8 cellular contexts compared by ENCODE assay signal in the genomic region with DNA sequence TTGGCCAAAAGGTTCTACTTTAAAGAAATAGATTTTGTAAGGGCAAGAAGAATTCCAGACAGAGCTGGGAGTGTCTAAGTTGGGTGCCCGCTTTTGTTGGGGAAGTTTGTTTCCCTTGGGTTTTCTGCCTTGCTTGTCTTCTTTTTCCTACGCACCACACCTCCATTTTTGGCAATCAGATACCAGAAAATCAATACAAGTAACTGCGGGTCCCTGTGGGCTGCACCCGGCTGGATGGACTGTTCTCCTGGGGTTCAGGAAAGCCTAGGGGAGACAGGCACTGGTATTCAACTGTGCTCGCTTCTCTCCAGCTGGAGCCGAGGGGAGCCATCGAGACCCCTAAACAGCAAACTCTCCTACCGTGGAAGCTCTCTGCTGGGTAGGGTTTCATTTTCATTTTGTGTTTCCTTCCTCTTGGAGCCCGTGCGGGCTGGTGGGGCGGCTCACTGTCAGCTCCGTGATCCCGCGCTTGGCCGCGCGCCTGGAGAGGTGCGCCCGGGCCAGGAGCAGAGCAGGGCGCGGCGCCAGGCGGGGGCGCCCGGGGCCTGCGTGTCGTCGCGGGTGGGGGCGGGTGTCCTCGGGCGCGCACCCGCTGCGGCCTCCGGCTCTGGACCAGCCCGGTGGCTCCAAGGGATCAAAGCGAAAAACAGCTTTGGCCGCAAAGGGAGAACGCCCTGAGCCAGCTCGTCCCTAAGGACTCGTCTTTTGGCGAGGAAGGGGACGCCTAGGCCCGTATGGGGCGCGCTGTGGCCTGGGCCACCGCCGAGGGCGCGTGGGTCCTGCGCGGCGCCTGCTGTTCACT.
A peak's percentile ranks its signal among the peaks of the same experiment; 100 is the strongest.
DNase-seq lines count a peak whose midpoint lies in the region; ATAC-seq and TF ChIP-seq lines count a peak whose summit lies in the region.

No MANE protein-coding gene starts in this region.

- DNase-seq in GM12864 (ENCODE audit: low read depth), result no peak
- DNase-seq in NCI-H748 treated with DMSO at 0.1 percent for 48 hours (lab: John Stamatoyannopoulos, UW), result peak; percentile 12
- no peak for DNase-seq in chondrocyte (ENCODE audit: low spot score)
- peak; percentile 43 to 63 for DNase-seq in left colon
- DNase-seq in stimulated activated effector memory CD8-positive, alpha-beta T cell treated with anti-CD3 and anti-CD28 coated beads, Interleukin-12 subunit alpha, Interleukin-12 subunit beta, amount 100 ng/mL, for 72 hours (ENCODE audit: low spot score in 2 of 2), result peak in 1 of 2 donors; percentile 52
- no peak for DNase-seq in stimulated activated CD4-positive, alpha-beta T cell treated with anti-CD3 and anti-CD28 coated beads, Interleukin-2, amount 100 ng/mL, for 48 hours
- DNase-seq in effector CD4-positive, alpha-beta T cell, result no peak

- H3K9me3 Mint-ChIP-seq in chondrocyte (ENCODE audit: low read depth), result peaks cover 2% of the 10 kb centered on the region
- no peaks in the 10 kb centered on the region for H3K9me3 Mint-ChIP-seq in stimulated activated effector memory CD8-positive, alpha-beta T cell treated with anti-CD3 and anti-CD28 coated beads, Interleukin-12 subunit alpha, Interleukin-12 subunit beta, amount 100 ng/mL, for 72 hours

- H3K4me1 Mint-ChIP-seq in chondrocyte (ENCODE audit: low read depth), result peaks cover 3% of the 10 kb centered on the region
- H3K4me1 Mint-ChIP-seq in stimulated activated effector memory CD8-positive, alpha-beta T cell treated with anti-CD3 and anti-CD28 coated beads, Interleukin-12 subunit alpha, Interleukin-12 subunit beta, amount 100 ng/mL, for 72 hours, result no peaks in the 10 kb centered on the region

- ATAC-seq in left colon, result peak; percentile 90
- peak; percentile 55 for ATAC-seq in stimulated activated effector memory CD8-positive, alpha-beta T cell treated with anti-CD3 and anti-CD28 coated beads, Interleukin-12 subunit alpha, Interleukin-12 subunit beta, amount 100 ng/mL, for 72 hours
- ATAC-seq in HG03095 (IDR thresholded peaks at IDR 0.05; ENCODE audit: unreplicated experiment), result no peak

- H3K27ac Mint-ChIP-seq in chondrocyte (ENCODE audit: unreplicated experiment), result no peak overlapping the region
- no peak overlapping the region for H3K27ac Mint-ChIP-seq in stimulated activated effector memory CD8-positive, alpha-beta T cell treated with anti-CD3 and anti-CD28 coated beads, Interleukin-12 subunit alpha, Interleukin-12 subunit beta, amount 100 ng/mL, for 72 hours

- intact Hi-C loops in left colon (cut with DNase I, micrococcal nuclease), result no loop called here

- H3K4me3 ChIP-seq in GM12864 (ENCODE audit: low read depth, low read length), result peak overlapping the region; percentile 59

- TF ChIP-seq CTCF in GM12864 (IDR thresholded peaks at IDR 0.05; ENCODE audit: low read depth, low read length, missing control alignments) (no peak), chondrocyte (IDR thresholded peaks at IDR 0.05) (peak; percentile 34)

- no peaks in the 10 kb centered on the region for H3K36me3 Mint-ChIP-seq in chondrocyte (ENCODE audit: low read depth)
- H3K36me3 Mint-ChIP-seq in stimulated activated effector memory CD8-positive, alpha-beta T cell treated with anti-CD3 and anti-CD28 coated beads, Interleukin-12 subunit alpha, Interleukin-12 subunit beta, amount 100 ng/mL, for 72 hours, result peaks cover 5% of the 10 kb centered on the region

- H3K27me3 Mint-ChIP-seq in chondrocyte (ENCODE audit: low read depth), result peaks cover 16% of the 10 kb centered on the region

- H3K4me3 Mint-ChIP-seq in chondrocyte (ENCODE audit: unreplicated experiment), result peak overlapping the region; percentile 57
- H3K4me3 Mint-ChIP-seq in stimulated activated effector memory CD8-positive, alpha-beta T cell treated with anti-CD3 and anti-CD28 coated beads, Interleukin-12 subunit alpha, Interleukin-12 subunit beta, amount 100 ng/mL, for 72 hours, result peak overlapping the region; percentile 58

Comparison
In these comparisons a context has a peak if more than half of its experiments do, and no peak if none do; other contexts are left out.
1. DNase-seq: peak in NCI-H748 treated with DMSO at 0.1 percent for 48 hours (single experiment) and left colon (2 of 2); none in GM12864 (single experiment), chondrocyte (single experiment), stimulated activated CD4-positive, alpha-beta T cell treated with anti-CD3 and anti-CD28 coated beads, Interleukin-2, amount 100 ng/mL, for 48 hours (0 of 2) and effector CD4-positive, alpha-beta T cell (single experiment).